In the genomic region with DNA sequence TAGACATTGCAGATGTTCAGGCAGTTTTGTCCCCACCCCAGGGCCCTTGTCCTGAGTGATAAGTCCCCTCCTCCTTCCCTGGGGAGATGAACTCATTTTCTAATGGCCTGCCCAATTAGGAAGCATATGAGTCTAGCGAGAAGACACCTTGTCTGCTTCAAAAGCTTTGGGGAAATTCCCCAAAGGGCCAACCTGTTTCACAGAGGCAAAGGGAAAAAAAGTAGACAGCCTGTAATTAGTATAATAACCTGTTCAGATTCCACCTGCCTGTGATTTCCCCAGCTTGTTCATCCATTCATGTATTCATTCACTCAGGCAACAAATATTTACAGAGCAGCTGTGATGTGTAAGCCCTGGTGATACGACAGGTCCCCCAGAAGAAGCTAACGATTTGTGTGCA, we compare ENCODE assay signal across 10 cellular contexts.
DNase-seq lines count a peak whose midpoint lies in the region; ATAC-seq lines count a peak whose summit lies in the region.
"Had no signal": no experiment of that assay in that cellular context is flagged by ENCODE, and none has a peak within 500 bp of the region (broad histone marks: within the 10 kb centered on the region; RNA-seq: fewer than 3 reads in every experiment).

No MANE protein-coding gene starts in this region.

- CTCF ChIA-PET in activated naive CD4-positive, alpha-beta T cell treated with anti-CD3 and anti-CD28 coated beads for 36 hours (lab: Charles Lee), result interaction anchor here (0.9 to 1.9 kb wide), 3 partner anchors 16 to 168 kb away, joined by 3 to 9 read pairs (median 5); no protein-coding TSS in a partner anchor

- H3K27me3 Mint-ChIP-seq in activated naive CD4-positive, alpha-beta T cell treated with anti-CD3 and anti-CD28 coated beads for 36 hours (ENCODE audit: low read depth), result no peaks in the 10 kb centered on the region

- peak; percentile 58 for ATAC-seq in HG02981 (IDR thresholded peaks at IDR 0.05; ENCODE audit: unreplicated experiment)
- no peak for ATAC-seq in GM18867 (IDR thresholded peaks at IDR 0.05; ENCODE audit: unreplicated experiment)
- ATAC-seq in GM19467 (IDR thresholded peaks at IDR 0.05; ENCODE audit: unreplicated experiment), result no peak

- H3K4me3 Mint-ChIP-seq in activated naive CD4-positive, alpha-beta T cell treated with anti-CD3 and anti-CD28 coated beads for 36 hours, result no peak overlapping the region

- peak; percentile 48 for DNase-seq in activated naive CD4-positive, alpha-beta T cell treated with anti-CD3 and anti-CD28 coated beads for 36 hours
- DNase-seq in activated naive CD4-positive, alpha-beta T cell (lab: John Stamatoyannopoulos, UW), result no peak
- DNase-seq in NCI-H2227 (lab: John Stamatoyannopoulos, UW; ENCODE audit: unreplicated experiment), result peak; percentile 75
- DNase-seq in iPS-NIHi11 (ENCODE audit: low spot score), result no peak
- DNase-seq in A172 (ENCODE audit: low spot score), result no peak
- DNase-seq: caudate nucleus, T1000 had no signal

- H3K4me1 Mint-ChIP-seq in activated naive CD4-positive, alpha-beta T cell treated with anti-CD3 and anti-CD28 coated beads for 36 hours (ENCODE audit: low read depth), result peaks cover 13% of the 10 kb centered on the region

- no peak overlapping the region for H3K27ac Mint-ChIP-seq in activated naive CD4-positive, alpha-beta T cell treated with anti-CD3 and anti-CD28 coated beads for 36 hours

- H3K36me3 Mint-ChIP-seq in activated naive CD4-positive, alpha-beta T cell treated with anti-CD3 and anti-CD28 coated beads for 36 hours (ENCODE audit: low read depth), result no peaks in the 10 kb centered on the region

- H3K9me3 Mint-ChIP-seq in activated naive CD4-positive, alpha-beta T cell treated with anti-CD3 and anti-CD28 coated beads for 36 hours, result peaks cover 1% of the 10 kb centered on the region

- intact Hi-C loops in activated naive CD4-positive, alpha-beta T cell treated with anti-CD3 and anti-CD28 coated beads for 36 hours (cut with micrococcal nuclease), result loop anchor here (1.0 to 2.0 kb wide), 2 partner anchors 41 to 74 kb away; no protein-coding TSS in a partner anchor

Comparison
In these comparisons a context has a peak if more than half of its experiments do, and no peak if none do; other contexts are left out.
1. DNase-seq: peak in activated naive CD4-positive, alpha-beta T cell treated with anti-CD3 and anti-CD28 coated beads for 36 hours (single experiment) and NCI-H2227 (single experiment); none in activated naive CD4-positive, alpha-beta T cell (0 of 4), iPS-NIHi11 (single experiment) and A172 (single experiment).